ENCODE assay signal across 8 cellular contexts in the genomic region with DNA sequence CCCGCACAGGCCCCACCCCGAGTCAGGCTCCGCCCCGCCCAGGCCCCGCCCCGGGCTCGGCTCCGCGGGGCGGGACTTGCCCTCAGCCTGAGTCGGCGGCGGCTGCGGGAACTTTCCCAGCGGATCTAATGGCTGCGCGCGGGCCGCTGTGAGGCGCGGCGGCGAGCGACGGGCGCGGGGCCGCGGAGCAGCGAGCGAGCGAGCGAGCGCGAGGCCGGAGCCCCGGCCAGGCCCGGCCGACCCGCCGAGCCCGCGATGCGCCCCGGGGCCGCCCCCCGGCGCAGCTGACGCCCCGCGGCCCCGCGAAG. TPM values are rescaled to one million over a fixed set of nuclear protein-coding genes. Genes with fewer than 3 reads are reported as not detected.
DNase-seq lines count a peak whose midpoint lies in the region; ATAC-seq and TF ChIP-seq lines count a peak whose summit lies in the region.

Gene INPP5A, plus strand, starts transcription at position 75 of the 308 bp plus-strand sequence. CDS start 310 bp downstream, outside the sequence.

- H3K4me1 Mint-ChIP-seq in dendritic cell treated with granulocyte-macrophage colony-stimulating factor and Interleukin-4, amounts not matched to agents 40 ng/mL and 50 ng/mL, for 4 days (ENCODE audit: low read depth) = peaks cover 58% of the 10 kb centered on the region

- H3K27me3 ChIP-seq in BJ (ENCODE audit: control insufficient read depth, insufficient read depth, low read length) = no peaks in the 10 kb centered on the region
- H3K27me3 ChIP-seq in KMS-11 (ENCODE audit: insufficient read depth, low read depth) = no peaks in the 10 kb centered on the region

- H3K4me2 ChIP-seq in KMS-11 = peak within 1 kb of the TSS; percentile 95

- peak within 1 kb of the TSS; percentile 77 for H3K4me3 ChIP-seq in BJ (ENCODE audit: low read depth, low read length)
- no peak within 1 kb of the TSS for H3K4me3 ChIP-seq in KMS-11 (IDR thresholded peaks at IDR 0.05; ENCODE audit: insufficient read depth, low read depth, low read length)
- H3K4me3 ChIP-seq in mucosa of descending colon = peak within 1 kb of the TSS; percentile 38

- H3K79me2 ChIP-seq in KMS-11 (ENCODE audit: insufficient read depth, low read depth) = peaks cover 7% of the 10 kb centered on the region; the same call in 1 of the 2 replicates

- POLR2A ChIA-PET in BJ (lab: Charles Lee) = no interaction called here

- no peaks in the 10 kb centered on the region for H3K9me3 Mint-ChIP-seq in dendritic cell treated with granulocyte-macrophage colony-stimulating factor and Interleukin-4, amounts not matched to agents 40 ng/mL and 50 ng/mL, for 4 days

- TF ChIP-seq CTCF in BJ (IDR thresholded peaks at IDR 0.05; ENCODE audit: insufficient read depth, low read depth, low read length) (no peak), KMS-11 (conservative IDR thresholded peaks at IDR 0.05; ENCODE audit: low read depth, low read length) (no peak), mucosa of descending colon (IDR thresholded peaks at IDR 0.05) (no peak)

- H3K4me3 Mint-ChIP-seq in dendritic cell treated with granulocyte-macrophage colony-stimulating factor and Interleukin-4, amounts not matched to agents 40 ng/mL and 50 ng/mL, for 4 days = peak within 1 kb of the TSS; percentile 93

- H4K20me1 ChIP-seq in KMS-11 (ENCODE audit: insufficient read depth) = no peaks in the 10 kb centered on the region

- H3K4me1 ChIP-seq in KMS-11 (ENCODE audit: low read depth, poor library complexity, severe bottlenecking) (peaks cover 40% of the 10 kb centered on the region), mucosa of descending colon (ENCODE audit: low read depth) (peaks cover 31% of the 10 kb centered on the region)

- DNase-seq in BJ (ENCODE audit: low read depth) = no peak
- no peak for DNase-seq in mucosa of descending colon
- DNase-seq in ecto neural progenitor cell (ENCODE audit: low spot score) = no peak
- no peak for DNase-seq in stimulated activated CD4-positive, alpha-beta T cell treated with anti-CD3 and anti-CD28 coated beads, Interleukin-4, amount 100 ng/mL, for 24 hours

- H3K27me3 Mint-ChIP-seq in dendritic cell treated with granulocyte-macrophage colony-stimulating factor and Interleukin-4, amounts not matched to agents 40 ng/mL and 50 ng/mL, for 4 days = peaks cover 13% of the 10 kb centered on the region

- CTCF ChIA-PET in BJ (lab: Yijun Ruan, JAX) = no interaction called here

- H3K9ac ChIP-seq in KMS-11 = peak within 1 kb of the TSS; percentile 73

- H3K27ac ChIP-seq in KMS-11 = peak within 1 kb of the TSS; percentile 26; the same call in 1 of the 2 replicates

- intact Hi-C loops in dendritic cell treated with granulocyte-macrophage colony-stimulating factor and Interleukin-4, amounts not matched to agents 40 ng/mL and 50 ng/mL, for 4 days (cut with micrococcal nuclease) = loop anchor here (1.0 to 10.0 kb wide), 4 partner anchors 38 to 229 kb away; no protein-coding TSS in a partner anchor
- intact Hi-C loops in mucosa of descending colon (cut with DNase I, micrococcal nuclease) = loop anchor here in 1 of 2 donors (10.0 kb wide), 3 partner anchors 57 to 153 kb away; no protein-coding TSS in a partner anchor

- peak within 1 kb of the TSS; percentile 61 for H2AFZ ChIP-seq in KMS-11 (ENCODE audit: low read depth)

- H3K36me3 ChIP-seq in BJ (ENCODE audit: control insufficient read depth, insufficient read depth, low read length) (no peaks in the 10 kb centered on the region; the same call in 1 of the 2 replicates), KMS-11 (ENCODE audit: insufficient read depth) (no peaks in the 10 kb centered on the region), mucosa of descending colon (ENCODE audit: low read depth) (no peaks in the 10 kb centered on the region)

- H3K36me3 Mint-ChIP-seq in dendritic cell treated with granulocyte-macrophage colony-stimulating factor and Interleukin-4, amounts not matched to agents 40 ng/mL and 50 ng/mL, for 4 days (ENCODE audit: low read depth) = peaks cover 9% of the 10 kb centered on the region

- ATAC-seq in mucosa of descending colon (no peak), GM18519 (IDR thresholded peaks at IDR 0.05; ENCODE audit: low FRiP score, unreplicated experiment) (no peak), GM21717 (IDR thresholded peaks at IDR 0.05; ENCODE audit: unreplicated experiment) (no peak)

- no peaks in the 10 kb centered on the region for H3K9me3 ChIP-seq in mucosa of descending colon

- H3K27ac Mint-ChIP-seq in dendritic cell treated with granulocyte-macrophage colony-stimulating factor and Interleukin-4, amounts not matched to agents 40 ng/mL and 50 ng/mL, for 4 days = peak within 1 kb of the TSS; percentile 90

RNA-seq across cellular contexts. Expression of gene INPP5A, which starts in this region (rescaled TPM):
- 59.1 and 60.1 TPM in 2 replicates for polyA plus RNA-seq in BJ (2011; rRNA removed)
- polyA minus RNA-seq in BJ (2011; rRNA and poly(A)+ RNA removed) = 46.3 and 61.1 TPM in 2 replicates
- total RNA-seq in mucosa of descending colon = 10 to 100 TPM; 31.7 to 92.8 (median 32.0) TPM
